ENCODE assay signal across 20 cellular contexts in genomic region chr1:225937048-225937968, GRCh38. TPM values are rescaled to one million over a fixed set of nuclear protein-coding genes. Genes with fewer than 3 reads are reported as not detected.
"Had no signal": no experiment of that assay in that cellular context is flagged by ENCODE, and none has a peak within 500 bp of the region (broad histone marks: within the 10 kb centered on the region; RNA-seq: fewer than 3 reads in every experiment).

No MANE protein-coding gene starts in this region.

- H3K27me3 ChIP-seq: brain microvascular endothelial cell, thyroid gland had no signal

- H3K9me3 ChIP-seq: mucosa of descending colon, neutrophil, thyroid gland had no signal

- H3K27ac ChIP-seq: brain microvascular endothelial cell, neutrophil, thyroid gland had no signal

- DNase-seq: activated CD4-positive, alpha-beta T cell treated with anti-CD3 and anti-CD28 coated beads, Interleukin-2, amount 50 U/mL, for 1 hour; activated naive CD4-positive, alpha-beta T cell; activated naive CD8-positive, alpha-beta T cell treated with anti-CD3 and anti-CD28 coated beads, Interleukin-2, amount 10 ng/mL, durations not matched to agents 7 days and 5 days; brain microvascular endothelial cell; cortex of kidney; effector CD8-positive, alpha-beta T cell; foreskin melanocyte; head of caudate nucleus; mucosa of descending colon; naive thymus-derived CD4-positive, alpha-beta T cell; retina; stimulated activated CD4-positive, alpha-beta T cell treated with anti-CD3 and anti-CD28 coated beads, Interleukin-15, amount 100 ng/mL, for 24 hours; stimulated activated CD4-positive, alpha-beta T cell treated with anti-CD3 and anti-CD28 coated beads, Interleukin-4, amount 100 ng/mL, for 1 hour; stimulated activated naive B cell treated with anti-CD40 and anti-IgM and Interleukin-4, amounts not matched to agents 10 μg/mL and 1 μg/mL and 100 μg/mL, for 72 hours; thyroid gland had no signal

- H3K4me3 ChIP-seq: mucosa of descending colon, thyroid gland had no signal

- H3K36me3 ChIP-seq: brain microvascular endothelial cell, neutrophil, thyroid gland had no signal

RNA-seq across cellular contexts. Expression of gene LEFTY2, which starts 3.7 kb away (rescaled TPM):
- total RNA-seq: activated CD8-positive, alpha-beta memory T cell treated with anti-CD3 and anti-CD28 coated beads for 36 hours; activated naive CD8-positive, alpha-beta T cell treated with anti-CD3 and anti-CD28 coated beads, Interleukin-2, amount 10 ng/mL, durations not matched to agents 7 days and 5 days; activated T-helper 1 cell treated with anti-CD3 and anti-CD28 coated beads, Interleukin-12 subunit alpha, Interleukin-12 subunit beta, Interleukin-2, Interleukin-4 antibody, amounts not matched to agents 30 ng/mL and 10 ng/mL and 1 ng/mL, durations not matched to agents 14 hours and 24 hours and 36 hours; fibroblast of lung; naive thymus-derived CD4-positive, alpha-beta T cell; T-helper 2 cell treated with Interferon-gamma antibody and Interleukin-4, amounts not matched to agents 100 ng/mL and 5 ng/mL, for 36 hours had no signal

RNA-seq across cellular contexts. Expression of gene LEFTY1, which starts 48.4 kb away (rescaled TPM):
- total RNA-seq: activated CD8-positive, alpha-beta memory T cell treated with anti-CD3 and anti-CD28 coated beads for 36 hours; activated T-helper 1 cell treated with anti-CD3 and anti-CD28 coated beads, Interleukin-12 subunit alpha, Interleukin-12 subunit beta, Interleukin-2, Interleukin-4 antibody, amounts not matched to agents 30 ng/mL and 10 ng/mL and 1 ng/mL, durations not matched to agents 14 hours and 24 hours and 36 hours; fibroblast of lung; T-helper 2 cell treated with Interferon-gamma antibody and Interleukin-4, amounts not matched to agents 100 ng/mL and 5 ng/mL, for 36 hours had no signal
